In the genomic region with DNA sequence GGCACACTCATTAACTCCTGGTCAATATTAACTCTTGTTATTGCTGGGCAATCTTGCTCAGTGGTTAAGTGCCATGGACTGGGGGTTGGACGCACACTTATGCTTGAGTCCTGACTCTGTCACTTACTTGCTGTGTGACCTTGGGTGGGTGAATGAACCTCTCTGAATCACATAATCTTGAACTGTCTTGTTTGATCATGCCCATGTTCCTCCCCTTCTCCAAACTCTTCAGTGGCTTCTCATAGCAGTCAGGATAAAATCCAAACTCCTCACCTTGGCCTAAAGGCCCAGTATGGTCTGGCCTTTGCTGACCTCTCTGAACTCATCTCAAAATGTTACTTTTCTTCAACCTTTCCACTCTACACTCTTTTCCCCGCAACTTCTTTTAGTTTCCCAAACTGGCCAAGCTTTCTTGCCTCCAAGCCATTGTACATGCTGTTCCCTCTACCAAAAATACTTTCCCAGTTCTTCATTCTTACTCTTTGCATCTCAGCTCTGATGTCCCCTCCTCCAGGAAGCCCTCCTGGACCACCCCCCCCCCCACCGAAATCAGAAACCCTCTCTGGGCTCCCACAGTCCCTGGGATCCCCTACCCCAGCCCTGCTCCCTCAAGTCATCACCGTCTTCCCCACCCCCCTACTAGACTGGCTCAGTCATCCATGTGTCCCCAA, we compare ENCODE assay signal across 15 cellular contexts. TPM values are rescaled to one million over a fixed set of nuclear protein-coding genes. Genes with fewer than 3 reads are reported as not detected.
DNase-seq lines count a peak whose midpoint lies in the region; ATAC-seq and TF ChIP-seq lines count a peak whose summit lies in the region.
"Had no signal": no experiment of that assay in that cellular context is flagged by ENCODE, and none has a peak within 500 bp of the region (broad histone marks: within the 10 kb centered on the region; RNA-seq: fewer than 3 reads in every experiment).

No MANE protein-coding gene starts in this region.

- H3K9ac ChIP-seq in mammary epithelial cell (ENCODE audit: insufficient read depth, low read length) (no peak overlapping the region), endodermal cell (ENCODE audit: extremely low read depth, low read length, poor library complexity, severe bottlenecking) (no peak overlapping the region)

- H3K27ac Mint-ChIP-seq in MCF 10A (ENCODE audit: low read depth, unreplicated experiment), result no peak overlapping the region
- no peak overlapping the region for H3K27ac Mint-ChIP-seq in endodermal cell
- H3K27ac Mint-ChIP-seq in stimulated activated effector memory CD8-positive, alpha-beta T cell treated with anti-CD3 and anti-CD28 coated beads, Interleukin-12 subunit alpha, Interleukin-12 subunit beta, amount 100 ng/mL, for 72 hours, result no peak overlapping the region

- H3K36me3 Mint-ChIP-seq in MCF 10A (ENCODE audit: insufficient read depth, unreplicated experiment), result peaks cover 52% of the 10 kb centered on the region
- peaks cover 33% of the 10 kb centered on the region for H3K36me3 Mint-ChIP-seq in endodermal cell (ENCODE audit: low read depth)
- H3K36me3 Mint-ChIP-seq in stimulated activated effector memory CD8-positive, alpha-beta T cell treated with anti-CD3 and anti-CD28 coated beads, Interleukin-12 subunit alpha, Interleukin-12 subunit beta, amount 100 ng/mL, for 72 hours, result peaks cover 51% of the 10 kb centered on the region

- no peaks in the 10 kb centered on the region for H3K27me3 Mint-ChIP-seq in MCF 10A (ENCODE audit: insufficient read depth, unreplicated experiment)
- H3K27me3 Mint-ChIP-seq in endodermal cell (ENCODE audit: insufficient read depth), result peaks cover 11% of the 10 kb centered on the region

- TSS peak; percentile 28 for BruUV-seq in MCF 10A (replicated peaks; lab: Mats Ljungman, UMichigan)
- no TSS peak for BruUV-seq in mammary epithelial cell (replicated peaks; lab: Mats Ljungman, UMichigan)
- TSS peak; percentile 88 for BruUV-seq in Panc1 (replicated peaks; lab: Mats Ljungman, UMichigan)

- 84% methylated on average over 3 of the region's 4 CpGs for WGBS in mammary epithelial cell (ENCODE audit: low coverage, missing lambda C conversion rate)
- WGBS in endodermal cell (ENCODE audit: insufficient coverage in 1 of 2, insufficient read length in 1 of 2), 2 experiments, result 95 to 100% methylated on average over 3 of the region's 4 CpGs

- no peaks in the 10 kb centered on the region for H4K20me1 ChIP-seq in mammary epithelial cell (ENCODE audit: insufficient read depth, low read length)

- H3K9me3 ChIP-seq in mammary epithelial cell (replicated peaks; ENCODE audit: insufficient read depth, low read length), result no peaks in the 10 kb centered on the region
- H3K9me3 ChIP-seq in Panc1 (ENCODE audit: control insufficient read depth, insufficient read depth, low read depth, low read length), result no peaks in the 10 kb centered on the region
- H3K9me3 ChIP-seq in endodermal cell (ENCODE audit: control insufficient read depth, low read length), result no peaks in the 10 kb centered on the region
- H3K9me3 ChIP-seq: right atrium auricular region had no signal

- intact Hi-C loops in MCF 10A (cut with micrococcal nuclease), result no loop called here
- intact Hi-C loops in mammary epithelial cell (cut with micrococcal nuclease), result loop anchor here (5.0 kb wide), 1 partner anchor 97 kb away; a partner anchor contains a TSS
- intact Hi-C loops in Panc1 (cut with micrococcal nuclease; ENCODE audit: unreplicated experiment), result no loop called here

- peaks cover 17% of the 10 kb centered on the region for H3K79me2 ChIP-seq in mammary epithelial cell (ENCODE audit: insufficient read depth, low read length)

- no peak overlapping the region for H2AFZ ChIP-seq in mammary epithelial cell (ENCODE audit: low read depth, low read length)

- H3K36me3 ChIP-seq in mammary epithelial cell (ENCODE audit: insufficient read depth, low read length) (peaks cover 7% of the 10 kb centered on the region), Panc1 (ENCODE audit: control insufficient read depth, insufficient read depth, low read length) (peaks cover 2% of the 10 kb centered on the region; the same call in 1 of the 2 replicates), endodermal cell (ENCODE audit: control insufficient read depth, insufficient read depth, low read length) (peaks cover 19% of the 10 kb centered on the region)

- H3K4me1 Mint-ChIP-seq in MCF 10A (ENCODE audit: insufficient read depth, unreplicated experiment), result peaks cover 6% of the 10 kb centered on the region
- peaks cover 4% of the 10 kb centered on the region for H3K4me1 Mint-ChIP-seq in endodermal cell
- peaks cover 25% of the 10 kb centered on the region for H3K4me1 Mint-ChIP-seq in stimulated activated effector memory CD8-positive, alpha-beta T cell treated with anti-CD3 and anti-CD28 coated beads, Interleukin-12 subunit alpha, Interleukin-12 subunit beta, amount 100 ng/mL, for 72 hours

- dilution Hi-C loops in mammary epithelial cell (cut with HindIII; ENCODE audit: low sequenced_read_pairs), result loop anchor here (5.0 kb wide), 1 partner anchor 97 kb away; a partner anchor contains a TSS

- no peaks in the 10 kb centered on the region for H3K9me3 Mint-ChIP-seq in MCF 10A (ENCODE audit: unreplicated experiment)
- no peaks in the 10 kb centered on the region for H3K9me3 Mint-ChIP-seq in endodermal cell
- H3K9me3 Mint-ChIP-seq in stimulated activated effector memory CD8-positive, alpha-beta T cell treated with anti-CD3 and anti-CD28 coated beads, Interleukin-12 subunit alpha, Interleukin-12 subunit beta, amount 100 ng/mL, for 72 hours, result no peaks in the 10 kb centered on the region
- H3K9me3 Mint-ChIP-seq: activated naive CD4-positive, alpha-beta T cell treated with anti-CD3 and anti-CD28 coated beads, Interleukin-2, amount 10 ng/mL, durations not matched to agents 7 days and 5 days had no signal

- POLR2A ChIA-PET in MCF 10A (lab: Yijun Ruan, JAX) (interaction anchor here (0.6 to 4.4 kb wide), 3 partner anchors 13 to 94 kb away, joined by 3 to 46 read pairs (median 3); a partner anchor contains a TSS), Panc1 (lab: Charles Lee) (no interaction called here)

- H3K27ac ChIP-seq in mammary epithelial cell (ENCODE audit: insufficient read depth, low read depth, low read length) (no peak overlapping the region), Panc1 (ENCODE audit: low read length) (no peak overlapping the region), endodermal cell (ENCODE audit: low read depth, low read length) (no peak overlapping the region)
- H3K27ac ChIP-seq: right atrium auricular region had no signal

- H3K4me3 Mint-ChIP-seq in MCF 10A (ENCODE audit: unreplicated experiment) (no peak overlapping the region), endodermal cell (no peak overlapping the region)
- H3K4me3 Mint-ChIP-seq in stimulated activated effector memory CD8-positive, alpha-beta T cell treated with anti-CD3 and anti-CD28 coated beads, Interleukin-12 subunit alpha, Interleukin-12 subunit beta, amount 100 ng/mL, for 72 hours, result peak overlapping the region; percentile 95

- in situ Hi-C loops in mammary epithelial cell (cut with MboI; ENCODE audit: low sequenced_read_pairs in 2 of 2) (no loop called here), Panc1 (cut with HindIII; ENCODE audit: low pct_unique_long_range_greater_than_20kb, low sequenced_read_pairs) (no loop called here)

- ATAC-seq in Panc1, result no peak
- ATAC-seq in stimulated activated effector memory CD8-positive, alpha-beta T cell treated with anti-CD3 and anti-CD28 coated beads, Interleukin-12 subunit alpha, Interleukin-12 subunit beta, amount 100 ng/mL, for 72 hours, result no peak
- ATAC-seq: left lobe of liver had no signal

- TF ChIP-seq CTCF in MCF 10A (IDR thresholded peaks at IDR 0.05; ENCODE audit: unreplicated experiment) (no peak), mammary epithelial cell (conservative IDR thresholded peaks at IDR 0.05 in 1 of 2, IDR thresholded peaks at IDR 0.05 in 1 of 2; ENCODE audit: extremely low read depth in 1 of 2, insufficient read depth in 1 of 2, low read depth in 1 of 2, low read length in 2 of 2) (no peak), Panc1 (IDR thresholded peaks at IDR 0.05) (no peak), endodermal cell (conservative IDR thresholded peaks at IDR 0.05) (no peak)

- DNase-seq in MCF 10A (ENCODE audit: unreplicated experiment), result no peak
- DNase-seq in mammary epithelial cell, result no peak
- no peak for DNase-seq in Panc1 (ENCODE audit: low read depth, low spot score)
- no peak for DNase-seq in endodermal cell
- DNase-seq in stimulated activated effector memory CD8-positive, alpha-beta T cell treated with anti-CD3 and anti-CD28 coated beads, Interleukin-12 subunit alpha, Interleukin-12 subunit beta, amount 100 ng/mL, for 72 hours (ENCODE audit: low spot score in 2 of 2), result no peak
- DNase-seq in NCI-H1092 (lab: John Stamatoyannopoulos, UW), result no peak
- no peak for DNase-seq in pons (ENCODE audit: low spot score)
- no peak for DNase-seq in NCI-H2029 treated with DMSO at 0.1 percent for 48 hours (lab: John Stamatoyannopoulos, UW)
- DNase-seq: activated naive CD4-positive, alpha-beta T cell treated with anti-CD3 and anti-CD28 coated beads, Interleukin-2, amount 10 ng/mL, durations not matched to agents 7 days and 5 days; effector CD4-positive, alpha-beta T cell; NCI-H146; NCI-H446 treated with DMSO at 0.1 percent for 48 hours had no signal

- H3K4me3 ChIP-seq in mammary epithelial cell (replicated peaks in 1 of 3; ENCODE audit: insufficient read depth in 1 of 3, low read depth in 2 of 3, low read length in 3 of 3) (no peak overlapping the region), Panc1 (ENCODE audit: low read depth in 2 of 2, low read length in 2 of 2) (no peak overlapping the region), endodermal cell (ENCODE audit: low read length) (peak overlapping the region; percentile 95)

- H3K27me3 ChIP-seq in mammary epithelial cell (ENCODE audit: insufficient read depth, low read length) (no peaks in the 10 kb centered on the region), Panc1 (ENCODE audit: control insufficient read depth, insufficient read depth, low read length) (no peaks in the 10 kb centered on the region), endodermal cell (ENCODE audit: control insufficient read depth, insufficient read depth, low read length, poor library complexity, severe bottlenecking) (no peaks in the 10 kb centered on the region)
- H3K27me3 ChIP-seq: right atrium auricular region had no signal

- CTCF ChIA-PET in MCF 10A (lab: Yijun Ruan, JAX) (interaction anchor here (0.6 to 1.5 kb wide), 3 partner anchors 12 to 83 kb away, joined by 3 to 5 read pairs (median 3); no protein-coding TSS in a partner anchor), mammary epithelial cell (lab: Charles Lee; ENCODE audit: low non-redundant PET) (no interaction called here), Panc1 (lab: Charles Lee) (no interaction called here)

- H3K4me2 ChIP-seq in mammary epithelial cell (ENCODE audit: insufficient read depth, low read depth, low read length), result no peak overlapping the region

- peaks cover 13% of the 10 kb centered on the region for H3K4me1 ChIP-seq in mammary epithelial cell (ENCODE audit: insufficient read depth, low read length)
- peaks cover 3% of the 10 kb centered on the region for H3K4me1 ChIP-seq in Panc1 (ENCODE audit: control insufficient read depth, insufficient read depth, low read length)
- no peaks in the 10 kb centered on the region for H3K4me1 ChIP-seq in endodermal cell (ENCODE audit: control insufficient read depth, insufficient read depth, low read length)

RNA-seq across cellular contexts. Expression of a gene that starts 2.4 kb away (rescaled TPM):
- total RNA-seq in MCF 10A (2022) (5.5 and 7.0 TPM in 2 replicates), mammary epithelial cell (1 to 10 TPM; 1.8 to 8.9 TPM), Panc1 (2021; ENCODE audit: unreplicated experiment) (11.1 TPM), endodermal cell (10 to 100 TPM; 13.6 to 19.9 TPM)
- 1.4 TPM for polyA plus RNA-seq in mammary epithelial cell
- polyA minus RNA-seq in mammary epithelial cell, result 1.8 TPM
- 11.6 TPM for polyA plus RNA-seq in Panc1 (2012; ENCODE audit: insufficient read length)
- 9.8 TPM for polyA plus RNA-seq in endodermal cell (2013, experiment 1 of 2)
- 8.9 TPM for polyA plus RNA-seq in endodermal cell (2013, experiment 2 of 2)

RNA-seq across cellular contexts. Expression of a gene that starts 14.1 kb away (rescaled TPM):
- total RNA-seq in MCF 10A (2022) (14.7 and 18.1 TPM in 2 replicates), mammary epithelial cell (10 to 100 TPM; 15.9 to 28.0 TPM), Panc1 (2021; ENCODE audit: unreplicated experiment) (21.9 TPM), endodermal cell (10 to 100 TPM; 23.8 to 30.3 TPM)
- polyA plus RNA-seq in mammary epithelial cell, result 5.7 TPM
- polyA minus RNA-seq in mammary epithelial cell, result 6.1 TPM
- 22.4 TPM for polyA plus RNA-seq in Panc1 (2012; ENCODE audit: insufficient read length)
- polyA plus RNA-seq in endodermal cell (2013, experiment 1 of 2), result 18.0 TPM
- 18.3 TPM for polyA plus RNA-seq in endodermal cell (2013, experiment 2 of 2)

RNA-seq across cellular contexts. Expression of a gene that starts 14.5 kb away (rescaled TPM):
- total RNA-seq in MCF 10A (2022), result not detected in 2 replicates
- not detected for total RNA-seq in mammary epithelial cell
- polyA plus RNA-seq in mammary epithelial cell, result not detected
- not detected for polyA minus RNA-seq in mammary epithelial cell
- total RNA-seq in Panc1 (2021; ENCODE audit: unreplicated experiment), result not detected
- not detected for polyA plus RNA-seq in Panc1 (2012; ENCODE audit: insufficient read length)
- not detected for total RNA-seq in endodermal cell
- not detected for polyA plus RNA-seq in endodermal cell (2013, experiment 1 of 2)
- polyA plus RNA-seq in endodermal cell (2013, experiment 2 of 2), result not detected
- total RNA-seq: left lobe of liver, right atrium auricular region, SK-MEL-5 had no signal

RNA-seq across cellular contexts. Expression of a gene that starts 35.9 kb away (rescaled TPM):
- not detected in 2 replicates for total RNA-seq in MCF 10A (2022)
- not detected for total RNA-seq in mammary epithelial cell
- polyA plus RNA-seq in mammary epithelial cell, result not detected
- not detected for polyA minus RNA-seq in mammary epithelial cell
- total RNA-seq in Panc1 (2021; ENCODE audit: unreplicated experiment), result 0.26 TPM
- 0.22 TPM for polyA plus RNA-seq in Panc1 (2012; ENCODE audit: insufficient read length)
- total RNA-seq in endodermal cell, result 10 to 100 TPM; 54.2 to 58.1 TPM
- polyA plus RNA-seq in endodermal cell (2013, experiment 1 of 2), result 8.4 TPM
- 8.1 TPM for polyA plus RNA-seq in endodermal cell (2013, experiment 2 of 2)
- total RNA-seq: right atrium auricular region, SK-MEL-5 had no signal

RNA-seq across cellular contexts. Expression of a gene that starts 37.1 kb away (rescaled TPM):
- total RNA-seq in MCF 10A (2022), result 77.4 and 86.2 TPM in 2 replicates
- 10 to 100 TPM; 32.3 to 81.6 TPM for total RNA-seq in mammary epithelial cell
- polyA plus RNA-seq in mammary epithelial cell, result 56.2 TPM
- polyA minus RNA-seq in mammary epithelial cell, result 163 TPM
- 47.7 TPM for total RNA-seq in Panc1 (2021; ENCODE audit: unreplicated experiment)
- polyA plus RNA-seq in Panc1 (2012; ENCODE audit: insufficient read length), result 46.6 TPM
- 100 to 1,000 TPM; 104 to 119 TPM for total RNA-seq in endodermal cell
- polyA plus RNA-seq in endodermal cell (2013, experiment 1 of 2), result 68.8 TPM
- polyA plus RNA-seq in endodermal cell (2013, experiment 2 of 2), result 64.9 TPM
